Comparison of ENCODE assay signal across 8 cellular contexts in genomic region chr18:56637897-56638231, GRCh38. TPM values are rescaled to one million over a fixed set of nuclear protein-coding genes. Genes with fewer than 3 reads are reported as not detected.
DNase-seq lines count a peak whose midpoint lies in the region; ATAC-seq, FAIRE-seq and TF ChIP-seq lines count a peak whose summit lies in the region.

No MANE protein-coding gene starts in this region.

- H3K9me3 ChIP-seq in left ventricle myocardium inferior (replicated peaks) = no peaks in the 10 kb centered on the region

- peak overlapping the region; percentile 93 for H3K27ac ChIP-seq in left ventricle myocardium inferior (replicated peaks)
- peak overlapping the region; percentile 90 for H3K27ac ChIP-seq in rectal smooth muscle tissue (ENCODE audit: low read depth, low read length)

- H3K27me3 Mint-ChIP-seq in activated T-helper 2 cell treated with anti-CD3 and anti-CD28 coated beads, Interferon-gamma antibody, Interleukin-2, Interleukin-4, amounts not matched to agents 10 μg/mL and 5 μg/mL and 100 μg/mL, durations not matched to agents 14 hours and 24 hours and 36 hours (ENCODE audit: low read depth) = no peaks in the 10 kb centered on the region

- peak; percentile 24 for ATAC-seq in HG03354 (IDR thresholded peaks at IDR 0.05; ENCODE audit: poor library complexity, severe bottlenecking, unreplicated experiment)

- H3K9ac ChIP-seq in rectal smooth muscle tissue (ENCODE audit: low read length) = peak overlapping the region; percentile 82

- H3K36me3 ChIP-seq in left ventricle myocardium inferior (peaks cover 2% of the 10 kb centered on the region), rectal smooth muscle tissue (ENCODE audit: control insufficient read depth, insufficient read depth, low read length) (no peaks in the 10 kb centered on the region)

- intact Hi-C loops in activated T-helper 2 cell treated with anti-CD3 and anti-CD28 coated beads, Interferon-gamma antibody, Interleukin-2, Interleukin-4, amounts not matched to agents 10 μg/mL and 5 μg/mL and 100 μg/mL, durations not matched to agents 14 hours and 24 hours and 36 hours (cut with micrococcal nuclease) = loop anchor here (1.0 to 10.0 kb wide), 5 partner anchors 9 to 1053 kb away; partner anchors contain the start of genes NARS1, TCF4 and WDR7
- intact Hi-C loops in left ventricle myocardium inferior (cut with micrococcal nuclease) = no loop called here

- TF ChIP-seq CTCF in AG09309 (IDR thresholded peaks at IDR 0.05; ENCODE audit: control insufficient read depth, insufficient read depth, low read depth, low read length, missing control alignments) (no peak), left ventricle myocardium inferior (IDR thresholded peaks at IDR 0.05; ENCODE audit: borderline replicate concordance) (no peak)

- H3K4me1 Mint-ChIP-seq in activated T-helper 2 cell treated with anti-CD3 and anti-CD28 coated beads, Interferon-gamma antibody, Interleukin-2, Interleukin-4, amounts not matched to agents 10 μg/mL and 5 μg/mL and 100 μg/mL, durations not matched to agents 14 hours and 24 hours and 36 hours (ENCODE audit: low read depth) = peaks cover 36% of the 10 kb centered on the region

- peak overlapping the region; percentile 94 for H3K4me3 ChIP-seq in AG09309 (ENCODE audit: control insufficient read depth, low read depth, low read length)
- peak overlapping the region; percentile 85 for H3K4me3 ChIP-seq in left ventricle myocardium inferior
- H3K4me3 ChIP-seq in rectal smooth muscle tissue (ENCODE audit: low read length) = peak overlapping the region; percentile 88

- H3K36me3 Mint-ChIP-seq in activated T-helper 2 cell treated with anti-CD3 and anti-CD28 coated beads, Interferon-gamma antibody, Interleukin-2, Interleukin-4, amounts not matched to agents 10 μg/mL and 5 μg/mL and 100 μg/mL, durations not matched to agents 14 hours and 24 hours and 36 hours (ENCODE audit: low read depth) = peaks cover 36% of the 10 kb centered on the region

- no peaks in the 10 kb centered on the region for H3K9me3 Mint-ChIP-seq in activated T-helper 2 cell treated with anti-CD3 and anti-CD28 coated beads, Interferon-gamma antibody, Interleukin-2, Interleukin-4, amounts not matched to agents 10 μg/mL and 5 μg/mL and 100 μg/mL, durations not matched to agents 14 hours and 24 hours and 36 hours

- no peak for DNase-seq in AG09309 (ENCODE audit: low read depth)
- DNase-seq in GM19239 (ENCODE audit: insufficient read length, low spot score) = no peak
- DNase-seq in activated T-helper 2 cell treated with anti-CD3 and anti-CD28 coated beads, Interferon-gamma antibody, Interleukin-2, Interleukin-4, amounts not matched to agents 10 μg/mL and 5 μg/mL and 100 μg/mL, durations not matched to agents 14 hours and 24 hours and 36 hours (ENCODE audit: low spot score) = no peak
- DNase-seq in left ventricle myocardium inferior = no peak
- DNase-seq in stimulated activated CD8-positive, alpha-beta memory T cell treated with anti-CD3 and anti-CD28 coated beads, Interleukin-4, amount 100 ng/mL, for 48 hours = no peak
- no peak for DNase-seq in NCI-H510A treated with DMSO at 0.1 percent for 48 hours (lab: John Stamatoyannopoulos, UW)

- H3K27me3 ChIP-seq in left ventricle myocardium inferior (ENCODE audit: low read depth) (no peaks in the 10 kb centered on the region), rectal smooth muscle tissue (ENCODE audit: control insufficient read depth, insufficient read depth, low read length) (no peaks in the 10 kb centered on the region)

- H3K4me3 Mint-ChIP-seq in activated T-helper 2 cell treated with anti-CD3 and anti-CD28 coated beads, Interferon-gamma antibody, Interleukin-2, Interleukin-4, amounts not matched to agents 10 μg/mL and 5 μg/mL and 100 μg/mL, durations not matched to agents 14 hours and 24 hours and 36 hours (ENCODE audit: low read depth) = peak overlapping the region; percentile 99

- H3K4me1 ChIP-seq in left ventricle myocardium inferior (peaks cover 56% of the 10 kb centered on the region), rectal smooth muscle tissue (ENCODE audit: control insufficient read depth, insufficient read depth, low read length) (peaks cover 10% of the 10 kb centered on the region)

- peak overlapping the region; percentile 87 for H3K27ac Mint-ChIP-seq in activated T-helper 2 cell treated with anti-CD3 and anti-CD28 coated beads, Interferon-gamma antibody, Interleukin-2, Interleukin-4, amounts not matched to agents 10 μg/mL and 5 μg/mL and 100 μg/mL, durations not matched to agents 14 hours and 24 hours and 36 hours

- FAIRE-seq in GM19239 (lab: Jason Lieb, UNC) = peak; percentile 79

RNA-seq across cellular contexts. Expression of gene TXNL1, which starts 0.5 kb away (rescaled TPM):
- 95.1 and 96.3 TPM in 2 replicates for total RNA-seq in activated T-helper 2 cell treated with anti-CD3 and anti-CD28 coated beads, Interferon-gamma antibody, Interleukin-2, Interleukin-4, amounts not matched to agents 10 μg/mL and 5 μg/mL and 100 μg/mL, durations not matched to agents 14 hours and 24 hours and 36 hours
- total RNA-seq in left ventricle myocardium inferior = 117 TPM

RNA-seq across cellular contexts. Expression of gene WDR7, which starts 13.3 kb away (rescaled TPM):
- total RNA-seq in activated T-helper 2 cell treated with anti-CD3 and anti-CD28 coated beads, Interferon-gamma antibody, Interleukin-2, Interleukin-4, amounts not matched to agents 10 μg/mL and 5 μg/mL and 100 μg/mL, durations not matched to agents 14 hours and 24 hours and 36 hours = 25.4 and 27.1 TPM in 2 replicates
- total RNA-seq in left ventricle myocardium inferior = 29.3 TPM
